In genomic region chr16:88539652-88540345, GRCh38 we compare ENCODE assay signal across 27 cellular contexts. TPM values are rescaled to one million over a fixed set of nuclear protein-coding genes. Genes with fewer than 3 reads are reported as not detected.
DNase-seq lines count a peak whose midpoint lies in the region; ATAC-seq and TF ChIP-seq lines count a peak whose summit lies in the region.
"Had no signal": no experiment of that assay in that cellular context is flagged by ENCODE, and none has a peak within 500 bp of the region (broad histone marks: within the 10 kb centered on the region; RNA-seq: fewer than 3 reads in every experiment).

No MANE protein-coding gene starts in this region.

- H3K9me2 ChIP-seq in Karpas-422 (replicated peaks; ENCODE audit: insufficient read depth, low read length), result no peaks in the 10 kb centered on the region

- H3K27ac Mint-ChIP-seq in stimulated activated effector memory CD8-positive, alpha-beta T cell treated with anti-CD3 and anti-CD28 coated beads, Interleukin-12 subunit alpha, Interleukin-12 subunit beta, amount 100 ng/mL, for 72 hours, result peak overlapping the region; percentile 69
- H3K27ac Mint-ChIP-seq: activated CD8-positive, alpha-beta T cell treated with anti-CD3 and anti-CD28 coated beads for 36 hours; activated naive CD8-positive, alpha-beta T cell; activated T-helper 2 cell treated with anti-CD3 and anti-CD28 coated beads, Interferon-gamma antibody, Interleukin-2, Interleukin-4, amounts not matched to agents 10 μg/mL and 5 μg/mL and 100 μg/mL, durations not matched to agents 14 hours and 24 hours and 36 hours; neural progenitor cell had no signal

- H3K27me3 ChIP-seq in right cardiac atrium (ENCODE audit: control insufficient read depth, insufficient read depth), result no peaks in the 10 kb centered on the region
- no peaks in the 10 kb centered on the region for H3K27me3 ChIP-seq in Panc1 (ENCODE audit: control insufficient read depth, insufficient read depth, low read length)
- no peaks in the 10 kb centered on the region for H3K27me3 ChIP-seq in adrenal gland
- no peaks in the 10 kb centered on the region for H3K27me3 ChIP-seq in Karpas-422 (ENCODE audit: low read length)
- H3K27me3 ChIP-seq: vagina had no signal

- peaks cover 43% of the 10 kb centered on the region for H3K36me3 Mint-ChIP-seq in stimulated activated effector memory CD8-positive, alpha-beta T cell treated with anti-CD3 and anti-CD28 coated beads, Interleukin-12 subunit alpha, Interleukin-12 subunit beta, amount 100 ng/mL, for 72 hours

- H3K4me2 ChIP-seq in Karpas-422 (ENCODE audit: low read depth, low read length, poor library complexity, severe bottlenecking), result no peak overlapping the region
- H3K4me2 ChIP-seq: neural progenitor cell had no signal

- peaks cover 8% of the 10 kb centered on the region; the same call in 1 of the 2 replicates for H4K20me1 ChIP-seq in Karpas-422 (ENCODE audit: insufficient read depth, low read depth, low read length)

- intact Hi-C loops in right cardiac atrium (cut with DNase I), result no loop called here
- intact Hi-C loops in Right ventricle myocardium inferior (cut with DNase I), result no loop called here
- intact Hi-C loops in Panc1 (cut with micrococcal nuclease; ENCODE audit: unreplicated experiment), result no loop called here
- intact Hi-C loops in adrenal gland (cut with DNase I), result no loop called here

- TF ChIP-seq CTCF in Panc1 (IDR thresholded peaks at IDR 0.05) (no peak), fibroblast of the aortic adventitia (IDR thresholded peaks at IDR 0.05; ENCODE audit: insufficient read depth, low read length) (peak; percentile 8), adrenal gland (IDR thresholded peaks at IDR 0.05) (no peak)

- H3K4me3 ChIP-seq in right cardiac atrium (ENCODE audit: low read length) (no peak overlapping the region), Panc1 (ENCODE audit: low read depth in 2 of 2, low read length in 2 of 2) (no peak overlapping the region), fibroblast of the aortic adventitia (ENCODE audit: low read depth, low read length) (no peak overlapping the region), adrenal gland (no peak overlapping the region), Karpas-422 (ENCODE audit: low read length) (no peak overlapping the region)
- H3K4me3 ChIP-seq: breast epithelium, neural progenitor cell, stomach, vagina had no signal

- H3K4me3 Mint-ChIP-seq in stimulated activated effector memory CD8-positive, alpha-beta T cell treated with anti-CD3 and anti-CD28 coated beads, Interleukin-12 subunit alpha, Interleukin-12 subunit beta, amount 100 ng/mL, for 72 hours, result peak overlapping the region; percentile 5
- H3K4me3 Mint-ChIP-seq: activated CD8-positive, alpha-beta T cell treated with anti-CD3 and anti-CD28 coated beads for 36 hours; activated naive CD8-positive, alpha-beta T cell; neural progenitor cell had no signal

- H3K4me1 ChIP-seq in right cardiac atrium (ENCODE audit: control insufficient read depth, insufficient read depth, low read length), result no peaks in the 10 kb centered on the region
- no peaks in the 10 kb centered on the region for H3K4me1 ChIP-seq in Panc1 (ENCODE audit: control insufficient read depth, insufficient read depth, low read length)
- H3K4me1 ChIP-seq in adrenal gland (replicated peaks in 1 of 2), result peaks cover 4 to 7% of the 10 kb centered on the region in 2 donors
- peaks cover 11% of the 10 kb centered on the region for H3K4me1 ChIP-seq in Karpas-422 (ENCODE audit: low read length)
- H3K4me1 ChIP-seq: parathyroid adenoma had no signal

- peaks cover 5% of the 10 kb centered on the region for H3K9me3 Mint-ChIP-seq in stimulated activated effector memory CD8-positive, alpha-beta T cell treated with anti-CD3 and anti-CD28 coated beads, Interleukin-12 subunit alpha, Interleukin-12 subunit beta, amount 100 ng/mL, for 72 hours

- in situ Hi-C loops in Panc1 (cut with HindIII; ENCODE audit: low pct_unique_long_range_greater_than_20kb, low sequenced_read_pairs), result no loop called here

- H2AFZ ChIP-seq in Karpas-422 (ENCODE audit: low read length), result no peak overlapping the region
- H2AFZ ChIP-seq: neural progenitor cell, parathyroid adenoma had no signal

- POLR2A ChIA-PET in Panc1 (lab: Charles Lee), result interaction anchor here (0.5 kb wide), 1 partner anchor 41 kb away, joined by 6 read pairs; no protein-coding TSS in a partner anchor

- H3K4me1 Mint-ChIP-seq in stimulated activated effector memory CD8-positive, alpha-beta T cell treated with anti-CD3 and anti-CD28 coated beads, Interleukin-12 subunit alpha, Interleukin-12 subunit beta, amount 100 ng/mL, for 72 hours, result peaks cover 32% of the 10 kb centered on the region

- ATAC-seq in right cardiac atrium, result no peak
- ATAC-seq in Right ventricle myocardium inferior, result no peak
- peak; percentile 49; the same call in 1 of the 2 replicates for ATAC-seq in Panc1
- peak; percentile 5 for ATAC-seq in stimulated activated effector memory CD8-positive, alpha-beta T cell treated with anti-CD3 and anti-CD28 coated beads, Interleukin-12 subunit alpha, Interleukin-12 subunit beta, amount 100 ng/mL, for 72 hours
- no peak for ATAC-seq in HG02623 (IDR thresholded peaks at IDR 0.05; ENCODE audit: unreplicated experiment)
- ATAC-seq: activated CD8-positive, alpha-beta T cell treated with anti-CD3 and anti-CD28 coated beads for 36 hours had no signal

- DNase-seq in right cardiac atrium (peak in 2 of 3 donors; percentile 37 to 48), Right ventricle myocardium inferior (ENCODE audit: missing footprints) (no peak), Panc1 (ENCODE audit: low read depth, low spot score) (no peak), fibroblast of the aortic adventitia (ENCODE audit: low read depth) (no peak), adrenal gland (no peak), Karpas-422 (no peak)
- no peak for DNase-seq in stimulated activated effector memory CD8-positive, alpha-beta T cell treated with anti-CD3 and anti-CD28 coated beads, Interleukin-12 subunit alpha, Interleukin-12 subunit beta, amount 100 ng/mL, for 72 hours (ENCODE audit: low spot score in 2 of 2)
- DNase-seq: activated CD8-positive, alpha-beta memory T cell treated with anti-CD3 and anti-CD28 coated beads, Interleukin-2, amount 50 U/mL, for 48 hours; activated CD8-positive, alpha-beta T cell treated with anti-CD3 and anti-CD28 coated beads for 36 hours; anterior cingulate cortex; hypothalamus; IMR-90; left colon; NCI-H1048; NCI-H446; NCI-H774; SHP77; stimulated activated CD4-positive, alpha-beta T cell treated with anti-CD3 and anti-CD28 coated beads, Interleukin-1b, Interleukin-23, amount 100 ng/mL, for 48 hours; stimulated activated CD8-positive, alpha-beta memory T cell treated with anti-CD3 and anti-CD28 coated beads, Interleukin-4, amount 100 ng/mL, for 48 hours had no signal

- no peak for TF ChIP-seq POLR2A in adrenal gland (IDR thresholded peaks at IDR 0.05)

- H3K79me2 ChIP-seq in Karpas-422 (ENCODE audit: low read length), result peaks cover 3% of the 10 kb centered on the region; the same call in 1 of the 2 replicates
- H3K79me2 ChIP-seq: parathyroid adenoma had no signal

- H3K9ac ChIP-seq in Karpas-422 (ENCODE audit: low read length), result no peak overlapping the region
- H3K9ac ChIP-seq: neural progenitor cell, parathyroid adenoma had no signal

- H3K36me3 ChIP-seq in Panc1 (ENCODE audit: control insufficient read depth, insufficient read depth, low read length), result no peaks in the 10 kb centered on the region; the same call in 1 of the 2 replicates
- H3K36me3 ChIP-seq in adrenal gland (replicated peaks in 1 of 2), result no peaks in the 10 kb centered on the region
- H3K36me3 ChIP-seq in Karpas-422 (ENCODE audit: insufficient read depth, low read length), result no peaks in the 10 kb centered on the region
- H3K36me3 ChIP-seq: breast epithelium, neural progenitor cell, vagina had no signal

- CTCF ChIA-PET in Panc1 (lab: Charles Lee), result no interaction called here

- H3K27ac ChIP-seq in right cardiac atrium (ENCODE audit: low read length), result no peak overlapping the region
- no peak overlapping the region for H3K27ac ChIP-seq in Panc1 (ENCODE audit: low read length)
- H3K27ac ChIP-seq in adrenal gland, result no peak overlapping the region
- H3K27ac ChIP-seq in Karpas-422 (ENCODE audit: low read length), result no peak overlapping the region
- H3K27ac ChIP-seq: breast epithelium, neural progenitor cell, parathyroid adenoma, stomach, vagina had no signal

- BruUV-seq in Panc1 (replicated peaks; lab: Mats Ljungman, UMichigan), result no TSS peak

- 37% methylated on average over 26 of the region's 26 CpGs for WGBS in right cardiac atrium
- 39 to 55% (median 45%) methylated on average over 13 to 26 of the region's 26 CpGs for WGBS in adrenal gland, 4 donors

- no peaks in the 10 kb centered on the region for H3K9me3 ChIP-seq in right cardiac atrium (ENCODE audit: control insufficient read depth, low read length)
- peaks cover 5% of the 10 kb centered on the region; the same call in 1 of the 2 replicates for H3K9me3 ChIP-seq in Panc1 (ENCODE audit: control insufficient read depth, insufficient read depth, low read depth, low read length)
- H3K9me3 ChIP-seq in adrenal gland (replicated peaks in 1 of 3), result peaks cover 0 to 11% (median 0%) of the 10 kb centered on the region in 3 donors
- no peaks in the 10 kb centered on the region for H3K9me3 ChIP-seq in Karpas-422 (ENCODE audit: low read length)
- H3K9me3 ChIP-seq: vagina had no signal

RNA-seq across cellular contexts. Expression of gene ZC3H18, which starts 30.4 kb away (rescaled TPM):
- 10 to 100 TPM; 17.5 to 25.1 (median 21.2) TPM for total RNA-seq in right cardiac atrium
- polyA plus RNA-seq in right cardiac atrium, result 19.6 TPM
- total RNA-seq in Right ventricle myocardium inferior, result 23.9 TPM
- 45.9 TPM for total RNA-seq in Panc1 (2021; ENCODE audit: unreplicated experiment)
- 41.2 TPM for polyA plus RNA-seq in Panc1 (2012; ENCODE audit: insufficient read length)
- 13.3 and 23.8 TPM in 2 replicates for total RNA-seq in fibroblast of the aortic adventitia (ENCODE audit: low replicate concordance)
- 10 to 100 TPM; 11.8 to 40.2 (median 21.8) TPM for total RNA-seq in adrenal gland
- polyA plus RNA-seq in adrenal gland, result 10 to 100 TPM; 17.4 to 49.1 (median 34.0) TPM
- 8.3 and 17.5 TPM in 2 replicates for total RNA-seq in Karpas-422 (2014; rRNA removed; shearing (Covaris generic); ENCODE audit: low replicate concordance)

Comparison
In these comparisons a context has a peak if more than half of its experiments do, and no peak if none do; other contexts are left out.
1. DNase-seq: peak in right cardiac atrium (2 of 3); none in Right ventricle myocardium inferior (single experiment), Panc1 (single experiment), fibroblast of the aortic adventitia (single experiment), stimulated activated effector memory CD8-positive, alpha-beta T cell treated with anti-CD3 and anti-CD28 coated beads, Interleukin-12 subunit alpha, Interleukin-12 subunit beta, amount 100 ng/mL, for 72 hours (0 of 2), adrenal gland (0 of 7) and Karpas-422 (single experiment).
2. ATAC-seq: peak in Panc1 (single experiment) and stimulated activated effector memory CD8-positive, alpha-beta T cell treated with anti-CD3 and anti-CD28 coated beads, Interleukin-12 subunit alpha, Interleukin-12 subunit beta, amount 100 ng/mL, for 72 hours (single experiment); none in right cardiac atrium (0 of 2), Right ventricle myocardium inferior (single experiment) and HG02623 (single experiment).